In genomic region chr6:43452896-43453295, GRCh38 we compare ENCODE assay signal across 18 cellular contexts. TPM values are rescaled to one million over a fixed set of nuclear protein-coding genes. Genes with fewer than 3 reads are reported as not detected.
DNase-seq lines count a peak whose midpoint lies in the region; ATAC-seq and TF ChIP-seq lines count a peak whose summit lies in the region.
"Had no signal": no experiment of that assay in that cellular context is flagged by ENCODE, and none has a peak within 500 bp of the region (broad histone marks: within the 10 kb centered on the region; RNA-seq: fewer than 3 reads in every experiment).

No MANE protein-coding gene starts in this region.

- peaks cover 15% of the 10 kb centered on the region for H3K4me1 Mint-ChIP-seq in activated naive CD4-positive, alpha-beta T cell treated with anti-CD3 and anti-CD28 coated beads, Interleukin-2, amount 50 U/mL, for 24 hours
- peaks cover 15% of the 10 kb centered on the region for H3K4me1 Mint-ChIP-seq in activated naive CD4-positive, alpha-beta T cell treated with anti-CD3 and anti-CD28 coated beads, Interleukin-2, amount 10 ng/mL, durations not matched to agents 7 days and 5 days
- peaks cover 14 to 16% of the 10 kb centered on the region in 2 donors for H3K4me1 Mint-ChIP-seq in effector memory CD8-positive, alpha-beta T cell (ENCODE audit: low read depth in 2 of 2)
- H3K4me1 Mint-ChIP-seq in type B pancreatic cell (ENCODE audit: unreplicated experiment): peaks cover 16% of the 10 kb centered on the region

- 87 to 97% (median 95%) methylated on average over 4 of the region's 4 CpGs for WGBS in heart left ventricle, 4 donors

- H3K27me3 ChIP-seq in H7 (ENCODE audit: control insufficient read depth, insufficient read depth, low read length) (peaks cover 22% of the 10 kb centered on the region), heart left ventricle (peaks cover 0 to 24% (median 6%) of the 10 kb centered on the region in 9 donors)

- H3K27ac ChIP-seq in heart left ventricle: no peak overlapping the region
- H3K27ac ChIP-seq: 22Rv1, KMS-11 had no signal

- no peak for TF ChIP-seq POLR2A in heart left ventricle (IDR thresholded peaks at IDR 0.05)

- CTCF ChIA-PET in activated naive CD4-positive, alpha-beta T cell treated with anti-CD3 and anti-CD28 coated beads, Interleukin-2, amount 10 ng/mL, durations not matched to agents 7 days and 5 days (lab: Charles Lee): interaction anchor here (0.6 to 5.5 kb wide), 2 partner anchors 53 to 165 kb away, joined by 3 to 46 read pairs; no protein-coding TSS in a partner anchor

- no peaks in the 10 kb centered on the region for H3K27me3 Mint-ChIP-seq in activated naive CD4-positive, alpha-beta T cell treated with anti-CD3 and anti-CD28 coated beads, Interleukin-2, amount 50 U/mL, for 24 hours
- H3K27me3 Mint-ChIP-seq in activated naive CD4-positive, alpha-beta T cell treated with anti-CD3 and anti-CD28 coated beads, Interleukin-2, amount 10 ng/mL, durations not matched to agents 7 days and 5 days: peaks cover 38% of the 10 kb centered on the region
- no peaks in the 10 kb centered on the region for H3K27me3 Mint-ChIP-seq in effector memory CD8-positive, alpha-beta T cell
- peaks cover 29% of the 10 kb centered on the region for H3K27me3 Mint-ChIP-seq in type B pancreatic cell

- no peak overlapping the region for H3K4me3 Mint-ChIP-seq in activated naive CD4-positive, alpha-beta T cell treated with anti-CD3 and anti-CD28 coated beads, Interleukin-2, amount 50 U/mL, for 24 hours
- H3K4me3 Mint-ChIP-seq in activated naive CD4-positive, alpha-beta T cell treated with anti-CD3 and anti-CD28 coated beads, Interleukin-2, amount 10 ng/mL, durations not matched to agents 7 days and 5 days: no peak overlapping the region
- H3K4me3 Mint-ChIP-seq in effector memory CD8-positive, alpha-beta T cell: peak overlapping the region; percentile 20 to 83
- peak overlapping the region; percentile 20 for H3K4me3 Mint-ChIP-seq in type B pancreatic cell
- H3K4me3 Mint-ChIP-seq: CD8-positive, alpha-beta T cell had no signal

- no peaks in the 10 kb centered on the region for H3K9me3 ChIP-seq in heart left ventricle
- no peaks in the 10 kb centered on the region for H3K9me3 ChIP-seq in mucosa of descending colon
- H3K9me3 ChIP-seq: Caco-2 had no signal

- no peak for DNase-seq in activated naive CD4-positive, alpha-beta T cell treated with anti-CD3 and anti-CD28 coated beads, Interleukin-2, amount 10 ng/mL, durations not matched to agents 7 days and 5 days
- DNase-seq in H7 (peak; percentile 23), type B pancreatic cell (ENCODE audit: extremely low spot score, unreplicated experiment) (no peak), heart left ventricle (no peak), mucosa of descending colon (no peak)
- DNase-seq in effector memory CD8-positive, alpha-beta T cell: no peak
- DNase-seq: AML-193; C1 segment of cervical spinal cord; Caco-2; CD8-positive, alpha-beta T cell; DMS53; GF-D8 had no signal

- H3K36me3 ChIP-seq in H7 (replicated peaks; ENCODE audit: control insufficient read depth, insufficient read depth, low read length): peaks cover 8% of the 10 kb centered on the region
- H3K36me3 ChIP-seq in heart left ventricle: peaks cover 0 to 54% (median 38%) of the 10 kb centered on the region in 9 donors
- no peaks in the 10 kb centered on the region for H3K36me3 ChIP-seq in mucosa of descending colon (ENCODE audit: low read depth)

- H3K27ac Mint-ChIP-seq in activated naive CD4-positive, alpha-beta T cell treated with anti-CD3 and anti-CD28 coated beads, Interleukin-2, amount 50 U/mL, for 24 hours: peak overlapping the region; percentile 35
- H3K27ac Mint-ChIP-seq in activated naive CD4-positive, alpha-beta T cell treated with anti-CD3 and anti-CD28 coated beads, Interleukin-2, amount 10 ng/mL, durations not matched to agents 7 days and 5 days: no peak overlapping the region
- peak overlapping the region in 1 of 2 donors; percentile 52 for H3K27ac Mint-ChIP-seq in effector memory CD8-positive, alpha-beta T cell
- H3K27ac Mint-ChIP-seq in type B pancreatic cell: no peak overlapping the region
- H3K27ac Mint-ChIP-seq: CD8-positive, alpha-beta T cell had no signal

- intact Hi-C loops in heart left ventricle (cut with DNase I): loop anchor here in 1 of 10 donors (10.0 kb wide), 1 partner anchor 68 kb away; no protein-coding TSS in a partner anchor
- intact Hi-C loops in mucosa of descending colon (cut with DNase I, micrococcal nuclease): loop anchor here (5.0 to 10.0 kb wide), 2 partner anchors 52 to 54 kb away; no protein-coding TSS in a partner anchor

- H3K4me3 ChIP-seq in H7 (ENCODE audit: insufficient read depth, low read depth, low read length) (no peak overlapping the region), heart left ventricle (no peak overlapping the region), mucosa of descending colon (no peak overlapping the region)

- no peaks in the 10 kb centered on the region for H3K9me3 Mint-ChIP-seq in activated naive CD4-positive, alpha-beta T cell treated with anti-CD3 and anti-CD28 coated beads, Interleukin-2, amount 50 U/mL, for 24 hours
- H3K9me3 Mint-ChIP-seq in activated naive CD4-positive, alpha-beta T cell treated with anti-CD3 and anti-CD28 coated beads, Interleukin-2, amount 10 ng/mL, durations not matched to agents 7 days and 5 days: no peaks in the 10 kb centered on the region
- H3K9me3 Mint-ChIP-seq in effector memory CD8-positive, alpha-beta T cell: no peaks in the 10 kb centered on the region
- no peaks in the 10 kb centered on the region for H3K9me3 Mint-ChIP-seq in type B pancreatic cell
- H3K9me3 Mint-ChIP-seq: CD8-positive, alpha-beta T cell had no signal

- peaks cover 4% of the 10 kb centered on the region for H3K36me3 Mint-ChIP-seq in activated naive CD4-positive, alpha-beta T cell treated with anti-CD3 and anti-CD28 coated beads, Interleukin-2, amount 50 U/mL, for 24 hours
- peaks cover 23% of the 10 kb centered on the region for H3K36me3 Mint-ChIP-seq in activated naive CD4-positive, alpha-beta T cell treated with anti-CD3 and anti-CD28 coated beads, Interleukin-2, amount 10 ng/mL, durations not matched to agents 7 days and 5 days
- H3K36me3 Mint-ChIP-seq in effector memory CD8-positive, alpha-beta T cell (ENCODE audit: insufficient read depth): peaks cover 4% of the 10 kb centered on the region
- peaks cover 4% of the 10 kb centered on the region for H3K36me3 Mint-ChIP-seq in type B pancreatic cell

- H3K4me1 ChIP-seq in heart left ventricle (peaks cover 0 to 31% (median 7%) of the 10 kb centered on the region in 12 donors), mucosa of descending colon (ENCODE audit: low read depth) (peaks cover 8% of the 10 kb centered on the region)

- TF ChIP-seq CTCF in type B pancreatic cell (conservative IDR thresholded peaks at IDR 0.05): no peak
- TF ChIP-seq CTCF in heart left ventricle (IDR thresholded peaks at IDR 0.05): no peak
- no peak for TF ChIP-seq CTCF in mucosa of descending colon (IDR thresholded peaks at IDR 0.05)

- no peak for ATAC-seq in effector memory CD8-positive, alpha-beta T cell (replicated peaks)
- ATAC-seq in heart left ventricle: no peak
- no peak for ATAC-seq in GM21717 (IDR thresholded peaks at IDR 0.05; ENCODE audit: unreplicated experiment)
- no peak for ATAC-seq in mucosa of descending colon
- ATAC-seq: CD8-positive, alpha-beta T cell; HCT116; HepG2 had no signal

RNA-seq across cellular contexts. Expression of gene DLK2, which starts 2.5 kb away (rescaled TPM):
- 0.33 and 0.42 TPM in 2 replicates for total RNA-seq in H7 (2014; rRNA removed; shearing (Covaris generic))
- total RNA-seq in type B pancreatic cell (ENCODE audit: low replicate concordance) (3.3 and 3.4 TPM in 2 replicates), heart left ventricle (1 to 10 TPM in 8 of 9 donors, under 1 TPM in 1; 0.61 to 4.1 (median 2.6) TPM), mucosa of descending colon (under 1 TPM in 1 of 3 donors, not detected in 2; 0.47 TPM)
- polyA plus RNA-seq in heart left ventricle: 1 to 10 TPM; 3.2 to 8.1 TPM

RNA-seq across cellular contexts. Expression of gene TJAP1, which starts 24.5 kb away (rescaled TPM):
- 25.3 and 25.5 TPM in 2 replicates for total RNA-seq in H7 (2014; rRNA removed; shearing (Covaris generic))
- total RNA-seq in type B pancreatic cell (ENCODE audit: low replicate concordance): 34.7 and 44.5 TPM in 2 replicates
- 10 to 100 TPM; 16.9 to 34.5 (median 19.1) TPM for total RNA-seq in heart left ventricle
- 10 to 100 TPM; 16.5 TPM for polyA plus RNA-seq in heart left ventricle
- total RNA-seq in mucosa of descending colon: 10 to 100 TPM; 20.8 to 33.8 (median 26.3) TPM

RNA-seq across cellular contexts. Expression of gene ABCC10, which starts 25.6 kb away (rescaled TPM):
- total RNA-seq in H7 (2014; rRNA removed; shearing (Covaris generic)): 17.3 and 18.4 TPM in 2 replicates
- 39.1 and 46.5 TPM in 2 replicates for total RNA-seq in type B pancreatic cell (ENCODE audit: low replicate concordance)
- total RNA-seq in heart left ventricle: 10 to 100 TPM in 5 of 9 donors, 1 to 10 TPM in 4; 6.4 to 18.3 (median 10.3) TPM
- polyA plus RNA-seq in heart left ventricle: 10 to 100 TPM in 1 of 2 donors, 1 to 10 TPM in 1; 7.3 to 19.6 TPM
- 10 to 100 TPM; 25.3 to 43.3 (median 37.4) TPM for total RNA-seq in mucosa of descending colon

RNA-seq across cellular contexts. Expression of gene LRRC73, which starts 57.2 kb away (rescaled TPM):
- 0.26 TPM in 1 of 2 replicates, not detected in the other for total RNA-seq in H7 (2014; rRNA removed; shearing (Covaris generic))
- total RNA-seq in type B pancreatic cell (ENCODE audit: low replicate concordance): 1.5 and 2.9 TPM in 2 replicates
- 1 to 10 TPM in 8 of 9 donors, under 1 TPM in 1; 0.50 to 5.1 (median 1.9) TPM for total RNA-seq in heart left ventricle
- polyA plus RNA-seq in heart left ventricle: 1 to 10 TPM in 1 of 2 donors, under 1 TPM in 1; 0.53 to 1.9 TPM
- 1 to 10 TPM in 1 of 3 donors, under 1 TPM in 2; 0.23 to 1.2 (median 0.46) TPM for total RNA-seq in mucosa of descending colon

Comparison
In these comparisons a context has a peak if more than half of its experiments do, and no peak if none do; other contexts are left out.
1. H3K4me3 Mint-ChIP-seq: peak in effector memory CD8-positive, alpha-beta T cell (2 of 2) and type B pancreatic cell (single experiment); none in activated naive CD4-positive, alpha-beta T cell treated with anti-CD3 and anti-CD28 coated beads, Interleukin-2, amount 50 U/mL, for 24 hours (single experiment) and activated naive CD4-positive, alpha-beta T cell treated with anti-CD3 and anti-CD28 coated beads, Interleukin-2, amount 10 ng/mL, durations not matched to agents 7 days and 5 days (single experiment).